ENCODE assay signal across 8 cellular contexts in the genomic region with DNA sequence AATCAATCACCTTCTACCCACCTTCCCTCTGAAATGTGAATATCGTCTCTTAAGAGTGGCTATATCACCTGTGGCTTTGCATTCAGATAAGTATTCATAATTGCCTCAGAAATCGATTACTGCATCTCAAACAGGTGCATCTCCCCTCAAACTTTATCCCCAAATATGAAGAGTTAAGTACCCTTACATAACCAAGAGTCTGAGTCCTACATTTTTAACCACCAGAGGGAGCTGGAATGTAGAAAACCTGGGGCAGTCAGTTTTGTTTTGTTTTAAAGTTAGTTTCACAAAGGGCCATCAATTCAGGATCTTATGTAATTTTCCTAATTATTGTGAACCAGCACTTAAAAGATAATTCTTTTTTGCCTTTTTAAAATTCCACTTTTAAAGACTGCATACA. TPM values are rescaled to one million over a fixed set of nuclear protein-coding genes. Genes with fewer than 3 reads are reported as not detected.
A peak's percentile ranks its signal among the peaks of the same experiment; 100 is the strongest.
DNase-seq lines count a peak whose midpoint lies in the region; FAIRE-seq and TF ChIP-seq lines count a peak whose summit lies in the region.

No MANE protein-coding gene starts in this region.

- peak overlapping the region in 1 of 2 experiments; percentile 30 for H3K4me3 ChIP-seq in neutrophil (ENCODE audit: low read depth in 1 of 2, low read length in 1 of 2)

- DNase-seq in NCI-H2171 treated with DMSO at 0.1 percent for 48 hours (lab: John Stamatoyannopoulos, UW) (peak; percentile 28), NCI-H2171 (lab: John Stamatoyannopoulos, UW) (no peak), LHCN-M2 (ENCODE audit: low read depth) (peak; percentile 45), fibroblast of peridontal ligament (ENCODE audit: extremely low read depth) (peak; percentile 81), 8988T (no peak)
- DNase-seq in stimulated activated CD4-positive, alpha-beta T cell treated with anti-CD3 and anti-CD28 coated beads, Interleukin-4, amount 100 ng/mL, for 1 hour: no peak

- peak; percentile 12 for TF ChIP-seq CTCF in neutrophil (IDR thresholded peaks at IDR 0.05)

- H3K36me3 ChIP-seq in neutrophil: peaks cover 4% of the 10 kb centered on the region

- H3K9me3 ChIP-seq in neutrophil: no peaks in the 10 kb centered on the region

- H3K27me3 ChIP-seq in neutrophil: no peaks in the 10 kb centered on the region

- peak overlapping the region; percentile 80 for H3K27ac ChIP-seq in neutrophil

- H3K4me1 ChIP-seq in neutrophil (ENCODE audit: control insufficient read depth in 1 of 2, insufficient read depth in 1 of 2, low read depth in 1 of 2, low read length in 1 of 2): peaks cover 29 to 33% of the 10 kb centered on the region in 2 experiments

- peak; percentile 75 for FAIRE-seq in TTC549 (lab: Jason Lieb, UNC)

RNA-seq across cellular contexts. Expression of gene TCEANC, which starts 5.7 kb away (rescaled TPM):
- 1.4 and 2.0 TPM in 2 replicates for total RNA-seq in LHCN-M2 (2014; rRNA removed)
- 0.63 TPM for polyA plus RNA-seq in LHCN-M2 (2012)

RNA-seq across cellular contexts. Expression of gene RAB9A, which starts 30.3 kb away (rescaled TPM):
- 20.2 and 32.2 TPM in 2 replicates for total RNA-seq in LHCN-M2 (2014; rRNA removed)
- 11.7 TPM for polyA plus RNA-seq in LHCN-M2 (2012)

Comparison
In these comparisons a context has a peak if more than half of its experiments do, and no peak if none do; other contexts are left out.
1. DNase-seq: peak in NCI-H2171 treated with DMSO at 0.1 percent for 48 hours (single experiment), LHCN-M2 (single experiment) and fibroblast of peridontal ligament (single experiment); none in NCI-H2171 (single experiment), 8988T (single experiment) and stimulated activated CD4-positive, alpha-beta T cell treated with anti-CD3 and anti-CD28 coated beads, Interleukin-4, amount 100 ng/mL, for 1 hour (single experiment).